11 cellular contexts compared by ENCODE assay signal in genomic region chr13:111006508-111007031, GRCh38.
DNase-seq lines count a peak whose midpoint lies in the region; ATAC-seq, FAIRE-seq and TF ChIP-seq lines count a peak whose summit lies in the region.
"Had no signal": no experiment of that assay in that cellular context is flagged by ENCODE, and none has a peak within 500 bp of the region (broad histone marks: within the 10 kb centered on the region; RNA-seq: fewer than 3 reads in every experiment).

No MANE protein-coding gene starts in this region.

- H3K4me3 ChIP-seq in WI38 (ENCODE audit: low read depth, low read length) = 0 out of 2 replicates have a peak overlapping the region, but pooled peaks have one; percentile 4
- H3K4me3 ChIP-seq: HAP-1 had no signal

- intact Hi-C loops in Right ventricle myocardium superior (cut with DNase I) = no loop called here

- DNase-seq in AG20443 (ENCODE audit: low spot score) = peak; percentile 93
- DNase-seq in Right ventricle myocardium superior = peak; percentile 87
- peak; percentile 33 for DNase-seq in pons (ENCODE audit: low spot score)
- DNase-seq in DMS153 treated with DMSO at 0.1 percent for 48 hours (lab: John Stamatoyannopoulos, UW; ENCODE audit: unreplicated experiment) = no peak
- DNase-seq in HTR-8/SVneo (ENCODE audit: insufficient read length, low spot score) = no peak
- DNase-seq: naive B cell, NCI-H510A treated with DMSO at 0.1 percent for 48 hours had no signal

- FAIRE-seq in HTR-8/SVneo (lab: Jason Lieb, UNC) = no peak

- no peak for TF ChIP-seq CTCF in WI38 (IDR thresholded peaks at IDR 0.05; ENCODE audit: low read depth, low read length)

- ATAC-seq in Right ventricle myocardium superior (ENCODE audit: poor library complexity) = peak; percentile 97
- no peak for ATAC-seq in GM18870 (IDR thresholded peaks at IDR 0.05; ENCODE audit: unreplicated experiment)
- no peak for ATAC-seq in HG03095 (IDR thresholded peaks at IDR 0.05; ENCODE audit: unreplicated experiment)

Comparison
In these comparisons a context has a peak if more than half of its experiments do, and no peak if none do; other contexts are left out.
1. DNase-seq: peak in AG20443 (single experiment), Right ventricle myocardium superior (single experiment) and pons (single experiment); none in DMS153 treated with DMSO at 0.1 percent for 48 hours (single experiment) and HTR-8/SVneo (single experiment).